In the genomic region with DNA sequence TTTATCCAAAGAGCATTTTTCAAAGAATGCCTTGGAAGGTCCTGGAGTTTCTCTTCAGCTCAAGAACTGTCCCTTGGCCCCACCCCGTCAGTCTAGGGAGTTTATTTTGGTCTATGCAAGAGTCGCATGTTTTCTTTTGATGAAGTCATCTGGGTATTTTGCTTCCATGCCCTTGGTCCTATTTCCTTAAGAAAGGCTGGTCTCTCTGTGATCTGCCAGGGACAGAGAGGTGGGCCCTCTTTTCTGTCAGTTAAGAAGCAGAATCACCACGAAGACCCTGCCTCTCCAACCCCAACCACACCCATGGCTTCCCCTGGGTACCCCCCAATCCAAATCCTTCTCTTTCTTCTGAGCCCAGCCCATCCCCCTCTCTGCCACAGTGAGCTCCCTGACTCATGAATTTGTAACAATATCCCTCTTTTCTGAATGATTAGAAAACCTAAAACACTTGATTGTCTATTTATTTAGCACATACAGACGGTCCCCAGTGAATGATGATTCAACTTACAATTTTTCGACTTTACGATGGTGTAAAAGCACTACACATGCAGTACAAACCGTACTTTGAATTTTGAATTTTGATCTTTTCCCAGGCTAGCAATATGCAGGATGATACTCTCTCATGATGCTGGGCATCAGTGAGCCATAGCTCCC, we compare ENCODE assay signal across 25 cellular contexts.
A peak's percentile ranks its signal among the peaks of the same experiment; 100 is the strongest.
DNase-seq lines count a peak whose midpoint lies in the region; ATAC-seq and TF ChIP-seq lines count a peak whose summit lies in the region.
"Had no signal": no experiment of that assay in that cellular context is flagged by ENCODE, and none has a peak within 500 bp of the region (broad histone marks: within the 10 kb centered on the region; RNA-seq: fewer than 3 reads in every experiment).

No MANE protein-coding gene starts in this region.

- no peak for TF ChIP-seq CTCF in CD14-positive monocyte (IDR thresholded peaks at IDR 0.05)

- intact Hi-C loops in CD14-positive monocyte (cut with micrococcal nuclease), result no loop called here

- DNase-seq in EH (ENCODE audit: low read depth) (peak; percentile 71), T1000 (lab: John Stamatoyannopoulos, UW) (peak; percentile 22), fibroblast of peridontal ligament (ENCODE audit: extremely low read depth) (peak; percentile 79), stromal cell of bone marrow (ENCODE audit: low read depth) (peak; percentile 50), CD14-positive monocyte (ENCODE audit: low spot score) (no peak)
- DNase-seq in activated T-cell treated with anti-CD3 and anti-CD28 coated beads, Interleukin-2, amount 50 U/mL, for 1 hour, result no peak
- DNase-seq in activated CD4-positive, alpha-beta T cell treated with anti-CD3 and anti-CD28 coated beads, Interleukin-2, amount 50 U/mL, for 48 hours, result no peak
- DNase-seq: activated CD4-positive, CD25-positive, alpha-beta regulatory T cell treated with anti-CD3 and anti-CD28 coated beads, Interleukin-2, amount 50 U/mL, for 72 hours; activated naive CD4-positive, alpha-beta T cell treated with anti-CD3 and anti-CD28 coated beads, Interleukin-2, amount 50 U/mL, for 16 hours; activated T-cell treated with anti-CD3 and anti-CD28 coated beads, Interleukin-2, amount 50 U/mL, for 48 hours; cortex of kidney; DMS53; foreskin keratinocyte; hippocampal formation; islet precursor cell; Karpas-422; NCI-H1092 treated with DMSO at 0.1 percent for 48 hours; NCI-H2029 treated with DMSO at 0.1 percent for 48 hours; RPMI8226; spleen; stimulated activated CD4-positive, alpha-beta T cell treated with anti-CD3 and anti-CD28 coated beads, Interleukin-4, amount 100 ng/mL, for 4 hours; stimulated activated naive CD8-positive, alpha-beta T cell treated with anti-CD3 and anti-CD28 coated beads, Interleukin-15, amount 100 ng/mL, for 72 hours had no signal

- no peak for ATAC-seq in HG03280 (IDR thresholded peaks at IDR 0.05; ENCODE audit: unreplicated experiment)
- ATAC-seq: foreskin keratinocyte; stimulated activated naive CD8-positive, alpha-beta T cell treated with anti-CD3 and anti-CD28 coated beads, Interleukin-15, amount 100 ng/mL, for 72 hours had no signal

- peaks cover 0 to 5% (median 0%) of the 10 kb centered on the region in 3 donors for H3K27me3 Mint-ChIP-seq in CD14-positive monocyte (ENCODE audit: low read depth in 3 of 3)
- H3K27me3 Mint-ChIP-seq: stimulated activated naive CD8-positive, alpha-beta T cell treated with anti-CD3 and anti-CD28 coated beads, Interleukin-15, amount 100 ng/mL, for 72 hours had no signal

- H3K36me3 Mint-ChIP-seq in CD14-positive monocyte, result no peaks in the 10 kb centered on the region
- H3K36me3 Mint-ChIP-seq: brain had no signal

- no peaks in the 10 kb centered on the region for H3K4me1 Mint-ChIP-seq in CD14-positive monocyte
- H3K4me1 Mint-ChIP-seq: brain; neural crest cell; stimulated activated naive CD8-positive, alpha-beta T cell treated with anti-CD3 and anti-CD28 coated beads, Interleukin-15, amount 100 ng/mL, for 72 hours had no signal

- H3K9me3 Mint-ChIP-seq in CD14-positive monocyte, result peaks cover 0 to 12% (median 2%) of the 10 kb centered on the region in 7 donors

- H3K27ac Mint-ChIP-seq in CD14-positive monocyte, result no peak overlapping the region
- H3K27ac Mint-ChIP-seq: brain; stimulated activated naive CD8-positive, alpha-beta T cell treated with anti-CD3 and anti-CD28 coated beads, Interleukin-15, amount 100 ng/mL, for 72 hours had no signal

- H3K4me3 Mint-ChIP-seq in CD14-positive monocyte, result no peak overlapping the region
- H3K4me3 Mint-ChIP-seq: brain; neural crest cell; stimulated activated naive CD8-positive, alpha-beta T cell treated with anti-CD3 and anti-CD28 coated beads, Interleukin-15, amount 100 ng/mL, for 72 hours had no signal

Comparison
In these comparisons a context has a peak if more than half of its experiments do, and no peak if none do; other contexts are left out.
1. DNase-seq: peak in EH (single experiment), T1000 (single experiment), fibroblast of peridontal ligament (single experiment) and stromal cell of bone marrow (single experiment); none in activated T-cell treated with anti-CD3 and anti-CD28 coated beads, Interleukin-2, amount 50 U/mL, for 1 hour (single experiment), activated CD4-positive, alpha-beta T cell treated with anti-CD3 and anti-CD28 coated beads, Interleukin-2, amount 50 U/mL, for 48 hours (0 of 2) and CD14-positive monocyte (single experiment).